Comparison of ENCODE assay signal across 8 cellular contexts in genomic region chr22:40898850-40899357, GRCh38. TPM values are rescaled to one million over a fixed set of nuclear protein-coding genes. Genes with fewer than 3 reads are reported as not detected.
DNase-seq lines count a peak whose midpoint lies in the region; ATAC-seq, FAIRE-seq and TF ChIP-seq lines count a peak whose summit lies in the region.

No MANE protein-coding gene starts in this region.

- H3K9me2 ChIP-seq in HCT116 (ENCODE audit: insufficient read depth) = no peaks in the 10 kb centered on the region

- TF ChIP-seq CTCF in HCT116 (IDR thresholded peaks at IDR 0.05 in 2 of 3, conservative IDR thresholded peaks at IDR 0.05 in 1 of 3; ENCODE audit: borderline replicate concordance in 1 of 3, insufficient read depth in 1 of 3, low read depth in 2 of 3, low read length in 2 of 3) = peak; percentile 48 to 59 (median 56); a peak in 5 of 6 replicates
- peak; percentile 64 for TF ChIP-seq CTCF in astrocyte (IDR thresholded peaks at IDR 0.05; ENCODE audit: insufficient read depth, low read depth, low read length)

- intact Hi-C loops in HCT116 (cut with micrococcal nuclease) = loop anchor here (1.0 to 10.0 kb wide), 4 partner anchors 216 to 462 kb away; no protein-coding TSS in a partner anchor

- H3K4me2 ChIP-seq in HCT116 (ENCODE audit: low read length) = no peak overlapping the region
- H3K4me2 ChIP-seq in astrocyte (ENCODE audit: low read length) = peak overlapping the region; percentile 44

- H3K36me3 Mint-ChIP-seq in astrocyte (ENCODE audit: low read depth, unreplicated experiment) = peaks cover 7% of the 10 kb centered on the region
- peaks cover 7 to 23% of the 10 kb centered on the region in 2 donors for H3K36me3 Mint-ChIP-seq in stimulated activated naive B cell treated with anti-CD40 and anti-IgM and Interleukin-4, amounts not matched to agents 10 μg/mL and 1 μg/mL and 100 μg/mL, for 72 hours

- H3K4me3 ChIP-seq in HCT116 (replicated peaks in 1 of 2; ENCODE audit: low read depth in 1 of 2, low read length in 2 of 2) = no peak overlapping the region
- no peak overlapping the region for H3K4me3 ChIP-seq in astrocyte (ENCODE audit: insufficient read depth, low read depth, low read length)

- no peaks in the 10 kb centered on the region for H3K27me3 ChIP-seq in HCT116 (ENCODE audit: insufficient read depth, low read length)
- no peaks in the 10 kb centered on the region for H3K27me3 ChIP-seq in astrocyte (ENCODE audit: insufficient read depth, low read length)

- no peak overlapping the region for H3K27ac ChIP-seq in HCT116 (ENCODE audit: low read depth, low read length)
- H3K27ac ChIP-seq in astrocyte (ENCODE audit: low read depth, low read length) = no peak overlapping the region

- H3K9me3 Mint-ChIP-seq in astrocyte (ENCODE audit: unreplicated experiment) = no peaks in the 10 kb centered on the region
- H3K9me3 Mint-ChIP-seq in stimulated activated naive B cell treated with anti-CD40 and anti-IgM and Interleukin-4, amounts not matched to agents 10 μg/mL and 1 μg/mL and 100 μg/mL, for 72 hours = no peaks in the 10 kb centered on the region

- peaks cover 3% of the 10 kb centered on the region for H3K4me1 Mint-ChIP-seq in astrocyte (ENCODE audit: low read depth, unreplicated experiment)
- peaks cover 5 to 11% of the 10 kb centered on the region in 2 donors for H3K4me1 Mint-ChIP-seq in stimulated activated naive B cell treated with anti-CD40 and anti-IgM and Interleukin-4, amounts not matched to agents 10 μg/mL and 1 μg/mL and 100 μg/mL, for 72 hours

- no TSS peak for BruUV-seq in HCT116 (replicated peaks; lab: Mats Ljungman, UMichigan)

- POLR2A ChIA-PET in HCT116 (lab: Charles Lee) = interaction anchor here (0.6 kb wide), 1 partner anchor 247 kb away, joined by 3 read pairs; no protein-coding TSS in a partner anchor

- H4K20me1 ChIP-seq in HCT116 (ENCODE audit: insufficient read depth) = no peaks in the 10 kb centered on the region
- no peaks in the 10 kb centered on the region for H4K20me1 ChIP-seq in astrocyte (ENCODE audit: insufficient read depth, low read length)

- RAD21 ChIA-PET in HCT116 (lab: Charles Lee; ENCODE audit: low non-redundant PET in 1 of 2, low total read pairs in 2 of 2, uncharacterized antibody in 2 of 2, unreplicated experiment in 2 of 2) = interaction anchor here (0.7 to 1.1 kb wide), 5 partner anchors 215 to 253 kb away, joined by 3 to 12 read pairs (median 4); no protein-coding TSS in a partner anchor

- H3K79me2 ChIP-seq in HCT116 (ENCODE audit: insufficient read depth, low read length) (no peaks in the 10 kb centered on the region), astrocyte (ENCODE audit: insufficient read depth, low read length) (no peaks in the 10 kb centered on the region)

- no peak overlapping the region for H2AFZ ChIP-seq in HCT116 (ENCODE audit: low read depth, low read length, poor library complexity, severe bottlenecking)
- H2AFZ ChIP-seq in astrocyte (ENCODE audit: low read depth, low read length) = no peak overlapping the region

- peak; percentile 29 for FAIRE-seq in astrocyte (lab: Jason Lieb, UNC)

- no peak for TF ChIP-seq POLR2A in HCT116 (IDR thresholded peaks at IDR 0.05; ENCODE audit: borderline replicate concordance, extremely low read depth, insufficient read depth, insufficient read length)

- DNase-seq in D341Med (ENCODE audit: low spot score) (peak; percentile 56), HCT116 (ENCODE audit: low read depth, low spot score) (peak; percentile 23), NCI-H82 treated with DMSO at 0.1 percent for 48 hours (lab: John Stamatoyannopoulos, UW; ENCODE audit: unreplicated experiment) (peak; percentile 40), astrocyte (ENCODE audit: low read depth) (peak; percentile 40), iPS-NIHi7 (ENCODE audit: extremely low spot score) (peak; percentile 53), occipital lobe (lab: John Stamatoyannopoulos, UW) (no peak)
- DNase-seq in stimulated activated naive B cell treated with anti-CD40 and anti-IgM and Interleukin-4, amounts not matched to agents 10 μg/mL and 1 μg/mL and 100 μg/mL, for 72 hours = peak; percentile 4

- H3K27ac Mint-ChIP-seq in astrocyte (ENCODE audit: unreplicated experiment) = no peak overlapping the region
- peak overlapping the region; percentile 67 for H3K27ac Mint-ChIP-seq in stimulated activated naive B cell treated with anti-CD40 and anti-IgM and Interleukin-4, amounts not matched to agents 10 μg/mL and 1 μg/mL and 100 μg/mL, for 72 hours

- H3K4me3 Mint-ChIP-seq in astrocyte (ENCODE audit: unreplicated experiment) = no peak overlapping the region
- H3K4me3 Mint-ChIP-seq in stimulated activated naive B cell treated with anti-CD40 and anti-IgM and Interleukin-4, amounts not matched to agents 10 μg/mL and 1 μg/mL and 100 μg/mL, for 72 hours = peak overlapping the region; percentile 39 to 51

- H3K9me3 ChIP-seq in HCT116 (ENCODE audit: control insufficient read depth in 1 of 2, insufficient read depth in 1 of 2, low read depth in 1 of 2, low read length in 2 of 2) (no peaks in the 10 kb centered on the region), astrocyte (ENCODE audit: insufficient read depth, low read depth, low read length) (no peaks in the 10 kb centered on the region)

- no peaks in the 10 kb centered on the region for H3K4me1 ChIP-seq in HCT116 (ENCODE audit: control insufficient read depth in 1 of 2, insufficient read depth in 2 of 2, low read length in 2 of 2)
- H3K4me1 ChIP-seq in astrocyte (ENCODE audit: insufficient read depth, low read length) = no peaks in the 10 kb centered on the region

- H3K36me3 ChIP-seq in HCT116 (ENCODE audit: control insufficient read depth in 1 of 2, insufficient read depth in 2 of 2, low read length in 2 of 2) (peaks cover 0 to 6% of the 10 kb centered on the region in 2 experiments; a peak in 1 of 4 replicates), astrocyte (ENCODE audit: insufficient read depth, low read length) (no peaks in the 10 kb centered on the region)

- no peak overlapping the region for H3K9ac ChIP-seq in HCT116 (ENCODE audit: low read length)
- H3K9ac ChIP-seq in astrocyte (ENCODE audit: low read length) = no peak overlapping the region

- H3K27me3 Mint-ChIP-seq in astrocyte (ENCODE audit: low read depth, unreplicated experiment) = no peaks in the 10 kb centered on the region
- no peaks in the 10 kb centered on the region for H3K27me3 Mint-ChIP-seq in stimulated activated naive B cell treated with anti-CD40 and anti-IgM and Interleukin-4, amounts not matched to agents 10 μg/mL and 1 μg/mL and 100 μg/mL, for 72 hours

- ATAC-seq in HCT116 = peak; percentile 78
- peak; percentile 89 to 93 for ATAC-seq in stimulated activated naive B cell treated with anti-CD40 and anti-IgM and Interleukin-4, amounts not matched to agents 10 μg/mL and 1 μg/mL and 100 μg/mL, for 72 hours (replicated peaks)
- ATAC-seq in GM21723 (IDR thresholded peaks at IDR 0.05; ENCODE audit: unreplicated experiment) = no peak

- CTCF ChIA-PET in HCT116 (lab: Charles Lee) = interaction anchor here (0.7 to 1.8 kb wide), 19 partner anchors 9 to 499 kb away, joined by 3 to 32 read pairs (median 4); partner anchors contain the start of gene MRTFA

- TF ChIP-seq RAD21 in HCT116 (IDR thresholded peaks at IDR 0.05; ENCODE audit: low read depth) = peak; percentile 78

TF ChIP-seq in HCT116, 20 proteins besides CTCF, POLR2A, EP300 and RAD21:
- no peak for TF ChIP-seq SRF (IDR thresholded peaks at IDR 0.05; ENCODE audit: low read depth)
- TF ChIP-seq ELF1 (IDR thresholded peaks at IDR 0.05; ENCODE audit: borderline replicate concordance, low read depth) = no peak
- TF ChIP-seq ZFX (IDR thresholded peaks at IDR 0.05) = no peak
- 0 out of 2 replicates have a peak, but pooled peaks have one; percentile 8 for TF ChIP-seq FOSL1 (IDR thresholded peaks at IDR 0.05; ENCODE audit: low read depth)

RNA-seq across cellular contexts. Expression of gene DNAJB7, which starts 37.0 kb away (rescaled TPM):
- total RNA-seq in HCT116 (2021; ENCODE audit: unreplicated experiment) (not detected), astrocyte (not detected in 2 replicates), occipital lobe (not detected)
- 0.04 and 0.06 TPM in 2 replicates for polyA plus RNA-seq in HCT116 (2012)

RNA-seq across cellular contexts. Expression of gene XPNPEP3, which starts 42.0 kb away (rescaled TPM):
- total RNA-seq in HCT116 (2021; ENCODE audit: unreplicated experiment) (29.8 TPM), astrocyte (21.8 and 24.9 TPM in 2 replicates), occipital lobe (6.4 TPM)
- polyA plus RNA-seq in HCT116 (2012) = 7.1 and 7.4 TPM in 2 replicates

RNA-seq across cellular contexts. Expression of gene ST13, which starts 42.5 kb away (rescaled TPM):
- total RNA-seq in HCT116 (2021; ENCODE audit: unreplicated experiment) (301 TPM), astrocyte (236 and 248 TPM in 2 replicates), occipital lobe (148 TPM)
- polyA plus RNA-seq in HCT116 (2012) = 231 and 283 TPM in 2 replicates

RNA-seq across cellular contexts. Expression of gene RBX1, which starts 52.3 kb away (rescaled TPM):
- total RNA-seq in HCT116 (2021; ENCODE audit: unreplicated experiment) (51.2 TPM), astrocyte (49.4 and 54.6 TPM in 2 replicates), occipital lobe (83.9 TPM)
- 51.2 and 61.2 TPM in 2 replicates for polyA plus RNA-seq in HCT116 (2012)
